In the genomic region with DNA sequence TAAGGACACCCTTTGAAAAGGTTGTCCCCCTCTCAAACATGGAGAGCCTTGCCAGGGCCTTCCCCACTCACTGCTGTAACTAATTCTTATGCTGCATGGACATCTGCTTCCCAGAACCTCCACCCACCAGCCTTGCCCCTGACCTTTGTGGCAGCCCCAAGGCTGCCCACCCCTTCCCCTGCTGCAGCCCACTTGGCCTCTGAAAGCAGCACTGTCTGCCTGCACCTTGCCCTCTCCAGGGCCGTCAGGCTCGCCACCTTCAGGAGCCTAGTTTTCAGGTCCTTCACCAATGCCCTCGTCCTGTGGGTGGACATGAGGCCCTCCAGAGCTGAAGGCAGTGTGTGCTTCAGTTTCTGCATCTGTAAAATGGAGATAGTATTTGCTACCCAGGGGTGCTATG, we compare ENCODE assay signal across 15 cellular contexts. TPM values are rescaled to one million over a fixed set of nuclear protein-coding genes. Genes with fewer than 3 reads are reported as not detected.
A peak's percentile ranks its signal among the peaks of the same experiment; 100 is the strongest.
DNase-seq lines count a peak whose midpoint lies in the region; ATAC-seq lines count a peak whose summit lies in the region.
"Had no signal": no experiment of that assay in that cellular context is flagged by ENCODE, and none has a peak within 500 bp of the region (broad histone marks: within the 10 kb centered on the region; RNA-seq: fewer than 3 reads in every experiment).

No MANE protein-coding gene starts in this region.

- H3K4me1 Mint-ChIP-seq in activated naive CD4-positive, alpha-beta T cell treated with anti-CD3 and anti-CD28 coated beads, Interleukin-2, amount 10 ng/mL, durations not matched to agents 7 days and 5 days: peaks cover 15% of the 10 kb centered on the region
- H3K4me1 Mint-ChIP-seq in IgD-negative memory B cell: peaks cover 9 to 10% (median 9%) of the 10 kb centered on the region in 3 donors
- H3K4me1 Mint-ChIP-seq in memory B cell: peaks cover 14% of the 10 kb centered on the region
- peaks cover 26% of the 10 kb centered on the region for H3K4me1 Mint-ChIP-seq in stimulated activated memory B cell treated with anti-CD40 and anti-IgM and Interleukin-4, amounts not matched to agents 10 μg/mL and 1 μg/mL and 100 μg/mL, for 72 hours

- intact Hi-C loops in left colon (cut with DNase I, micrococcal nuclease): no loop called here

- H3K36me3 Mint-ChIP-seq in activated naive CD4-positive, alpha-beta T cell treated with anti-CD3 and anti-CD28 coated beads, Interleukin-2, amount 10 ng/mL, durations not matched to agents 7 days and 5 days: peaks cover 19% of the 10 kb centered on the region
- peaks cover 11% of the 10 kb centered on the region for H3K36me3 Mint-ChIP-seq in IgD-negative memory B cell
- peaks cover 13% of the 10 kb centered on the region for H3K36me3 Mint-ChIP-seq in memory B cell
- H3K36me3 Mint-ChIP-seq in stimulated activated memory B cell treated with anti-CD40 and anti-IgM and Interleukin-4, amounts not matched to agents 10 μg/mL and 1 μg/mL and 100 μg/mL, for 72 hours: peaks cover 20% of the 10 kb centered on the region

- CTCF ChIA-PET in activated naive CD4-positive, alpha-beta T cell treated with anti-CD3 and anti-CD28 coated beads, Interleukin-2, amount 10 ng/mL, durations not matched to agents 7 days and 5 days (lab: Charles Lee): interaction anchor here (1.0 kb wide), 1 partner anchor 38 kb away, joined by 3 read pairs; no protein-coding TSS in a partner anchor

- H3K4me3 Mint-ChIP-seq in activated naive CD4-positive, alpha-beta T cell treated with anti-CD3 and anti-CD28 coated beads, Interleukin-2, amount 10 ng/mL, durations not matched to agents 7 days and 5 days: peak overlapping the region; percentile 31
- H3K4me3 Mint-ChIP-seq in IgD-negative memory B cell: peak overlapping the region in 2 of 4 donors; percentile 47 to 63
- no peak overlapping the region for H3K4me3 Mint-ChIP-seq in memory B cell
- H3K4me3 Mint-ChIP-seq in stimulated activated memory B cell treated with anti-CD40 and anti-IgM and Interleukin-4, amounts not matched to agents 10 μg/mL and 1 μg/mL and 100 μg/mL, for 72 hours: no peak overlapping the region

- no peak overlapping the region for H3K27ac Mint-ChIP-seq in activated naive CD4-positive, alpha-beta T cell treated with anti-CD3 and anti-CD28 coated beads, Interleukin-2, amount 10 ng/mL, durations not matched to agents 7 days and 5 days
- H3K27ac Mint-ChIP-seq in IgD-negative memory B cell (peak overlapping the region in 2 of 3 donors; percentile 39 to 77), memory B cell (peak overlapping the region; percentile 51)
- H3K27ac Mint-ChIP-seq in stimulated activated memory B cell treated with anti-CD40 and anti-IgM and Interleukin-4, amounts not matched to agents 10 μg/mL and 1 μg/mL and 100 μg/mL, for 72 hours: peak overlapping the region; percentile 42

- ATAC-seq in memory B cell (ENCODE audit: low read depth) (no peak), left colon (no peak)
- no peak for ATAC-seq in stimulated activated memory B cell treated with anti-CD40 and anti-IgM and Interleukin-4, amounts not matched to agents 10 μg/mL and 1 μg/mL and 100 μg/mL, for 72 hours
- ATAC-seq: HCT116, Panc1 had no signal

- no peaks in the 10 kb centered on the region for H3K9me3 Mint-ChIP-seq in activated naive CD4-positive, alpha-beta T cell treated with anti-CD3 and anti-CD28 coated beads, Interleukin-2, amount 10 ng/mL, durations not matched to agents 7 days and 5 days
- H3K9me3 Mint-ChIP-seq in IgD-negative memory B cell (no peaks in the 10 kb centered on the region), memory B cell (no peaks in the 10 kb centered on the region)
- H3K9me3 Mint-ChIP-seq in stimulated activated memory B cell treated with anti-CD40 and anti-IgM and Interleukin-4, amounts not matched to agents 10 μg/mL and 1 μg/mL and 100 μg/mL, for 72 hours: no peaks in the 10 kb centered on the region

- no peak for DNase-seq in activated naive CD4-positive, alpha-beta T cell treated with anti-CD3 and anti-CD28 coated beads, Interleukin-2, amount 10 ng/mL, durations not matched to agents 7 days and 5 days
- DNase-seq in activated naive CD4-positive, alpha-beta T cell (lab: John Stamatoyannopoulos, UW): no peak
- DNase-seq in memory B cell (ENCODE audit: low spot score in 2 of 2) (no peak), left colon (no peak), putamen (ENCODE audit: low spot score) (no peak), LoVo (ENCODE audit: low spot score) (no peak)
- DNase-seq: BE2C, GOT3, NCI-H1105 treated with DMSO at 0.1 percent for 48 hours, NCI-H1694, NCI-H2081 treated with DMSO at 0.1 percent for 48 hours had no signal

- peaks cover 5% of the 10 kb centered on the region for H3K27me3 Mint-ChIP-seq in activated naive CD4-positive, alpha-beta T cell treated with anti-CD3 and anti-CD28 coated beads, Interleukin-2, amount 10 ng/mL, durations not matched to agents 7 days and 5 days
- H3K27me3 Mint-ChIP-seq in IgD-negative memory B cell (no peaks in the 10 kb centered on the region), memory B cell (no peaks in the 10 kb centered on the region)
- no peaks in the 10 kb centered on the region for H3K27me3 Mint-ChIP-seq in stimulated activated memory B cell treated with anti-CD40 and anti-IgM and Interleukin-4, amounts not matched to agents 10 μg/mL and 1 μg/mL and 100 μg/mL, for 72 hours

RNA-seq across cellular contexts. Expression of gene CORO1A, which starts 2.7 kb away (rescaled TPM):
- 1,353 TPM for polyA plus RNA-seq in IgD-negative memory B cell
- total RNA-seq in left colon: 10 to 100 TPM in 1 of 2 donors, 1 to 10 TPM in 1; 7.6 to 24.5 TPM

RNA-seq across cellular contexts. Expression of gene BOLA2B, which starts 12.7 kb away (rescaled TPM):
- 264 TPM for polyA plus RNA-seq in IgD-negative memory B cell
- total RNA-seq in left colon: 100 to 1,000 TPM; 156 to 192 TPM

RNA-seq across cellular contexts. Expression of gene SLX1A, which starts 12.9 kb away (rescaled TPM):
- 83.5 TPM for polyA plus RNA-seq in IgD-negative memory B cell
- total RNA-seq in left colon: 10 to 100 TPM; 84.5 to 86.9 TPM

RNA-seq across cellular contexts. Expression of gene SULT1A3, which starts 18.3 kb away (rescaled TPM):
- 1.9 TPM for polyA plus RNA-seq in IgD-negative memory B cell
- 10 to 100 TPM; 72.3 to 92.6 TPM for total RNA-seq in left colon

RNA-seq across cellular contexts. Expression of gene MAPK3, which starts 57.7 kb away (rescaled TPM):
- 8.6 TPM for polyA plus RNA-seq in IgD-negative memory B cell
- total RNA-seq in left colon: 100 to 1,000 TPM; 354 to 370 TPM
